Comparison of ENCODE assay signal across 19 cellular contexts in the genomic region with DNA sequence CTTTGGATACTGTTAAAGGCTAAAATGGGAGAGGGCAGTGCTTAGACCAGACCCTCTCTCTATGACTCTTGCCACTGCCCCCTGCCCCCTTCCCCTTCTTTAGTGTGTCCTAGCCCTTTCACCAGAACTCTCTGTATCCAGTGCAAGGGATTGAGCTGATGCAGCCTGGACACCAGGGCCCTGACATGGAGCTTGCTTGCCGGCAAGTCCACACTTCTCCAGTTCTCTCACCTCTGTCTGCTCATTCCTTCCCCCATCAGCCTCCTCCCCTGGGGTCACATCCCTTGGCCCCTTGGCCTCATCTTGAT. TPM values are rescaled to one million over a fixed set of nuclear protein-coding genes. Genes with fewer than 3 reads are reported as not detected.
DNase-seq lines count a peak whose midpoint lies in the region; ATAC-seq and TF ChIP-seq lines count a peak whose summit lies in the region.
"Had no signal": no experiment of that assay in that cellular context is flagged by ENCODE, and none has a peak within 500 bp of the region (broad histone marks: within the 10 kb centered on the region; RNA-seq: fewer than 3 reads in every experiment).

No MANE protein-coding gene starts in this region.

- no peak for ATAC-seq in HG02763 (IDR thresholded peaks at IDR 0.05; ENCODE audit: unreplicated experiment)
- ATAC-seq: HCT116 had no signal

- H3K9me3 ChIP-seq in SK-N-MC (ENCODE audit: low read depth, low read length): no peaks in the 10 kb centered on the region
- H3K9me3 ChIP-seq: BLaER1 had no signal

- H3K9me3 Mint-ChIP-seq in activated naive CD8-positive, alpha-beta T cell (ENCODE audit: low read depth): no peaks in the 10 kb centered on the region
- H3K9me3 Mint-ChIP-seq in activated naive CD8-positive, alpha-beta T cell treated with anti-CD3 and anti-CD28 coated beads for 36 hours: no peaks in the 10 kb centered on the region
- H3K9me3 Mint-ChIP-seq in nephron: no peaks in the 10 kb centered on the region
- H3K9me3 Mint-ChIP-seq in type B pancreatic cell: no peaks in the 10 kb centered on the region

- H3K4me3 Mint-ChIP-seq in activated naive CD8-positive, alpha-beta T cell: peak overlapping the region; percentile 15
- H3K4me3 Mint-ChIP-seq in activated naive CD8-positive, alpha-beta T cell treated with anti-CD3 and anti-CD28 coated beads for 36 hours: no peak overlapping the region
- peak overlapping the region in 2 of 3 experiments; percentile 35 to 48 for H3K4me3 Mint-ChIP-seq in nephron
- peak overlapping the region; percentile 85 for H3K4me3 Mint-ChIP-seq in type B pancreatic cell

- TF ChIP-seq CTCF in nephron (IDR thresholded peaks at IDR 0.05; ENCODE audit: unreplicated experiment in 3 of 3) (no peak), type B pancreatic cell (conservative IDR thresholded peaks at IDR 0.05) (no peak)

- H3K27ac Mint-ChIP-seq in activated naive CD8-positive, alpha-beta T cell: no peak overlapping the region
- no peak overlapping the region for H3K27ac Mint-ChIP-seq in activated naive CD8-positive, alpha-beta T cell treated with anti-CD3 and anti-CD28 coated beads for 36 hours
- H3K27ac Mint-ChIP-seq in nephron (peak overlapping the region in 1 of 3 experiments; percentile 15), type B pancreatic cell (peak overlapping the region; percentile 83)

- H3K4me3 ChIP-seq in SK-N-MC: peak overlapping the region; percentile 45
- H3K4me3 ChIP-seq: BLaER1, PC-9 had no signal

- H3K36me3 Mint-ChIP-seq in activated naive CD8-positive, alpha-beta T cell: no peaks in the 10 kb centered on the region
- no peaks in the 10 kb centered on the region for H3K36me3 Mint-ChIP-seq in activated naive CD8-positive, alpha-beta T cell treated with anti-CD3 and anti-CD28 coated beads for 36 hours
- no peaks in the 10 kb centered on the region for H3K36me3 Mint-ChIP-seq in nephron (ENCODE audit: low read depth)
- H3K36me3 Mint-ChIP-seq in type B pancreatic cell: no peaks in the 10 kb centered on the region

- H3K36me3 ChIP-seq in SK-N-MC (ENCODE audit: insufficient read depth, low read length): no peaks in the 10 kb centered on the region
- H3K36me3 ChIP-seq: BLaER1 had no signal

- peaks cover 24% of the 10 kb centered on the region for H3K4me1 Mint-ChIP-seq in activated naive CD8-positive, alpha-beta T cell (ENCODE audit: low read depth)
- H3K4me1 Mint-ChIP-seq in activated naive CD8-positive, alpha-beta T cell treated with anti-CD3 and anti-CD28 coated beads for 36 hours: peaks cover 15% of the 10 kb centered on the region
- H3K4me1 Mint-ChIP-seq in nephron (peaks cover 46% of the 10 kb centered on the region), type B pancreatic cell (ENCODE audit: unreplicated experiment) (peaks cover 40% of the 10 kb centered on the region)

- H3K27me3 Mint-ChIP-seq in activated naive CD8-positive, alpha-beta T cell: peaks cover 62% of the 10 kb centered on the region
- H3K27me3 Mint-ChIP-seq in activated naive CD8-positive, alpha-beta T cell treated with anti-CD3 and anti-CD28 coated beads for 36 hours: peaks cover 92% of the 10 kb centered on the region
- peaks cover 94% of the 10 kb centered on the region for H3K27me3 Mint-ChIP-seq in nephron (ENCODE audit: low read depth)
- H3K27me3 Mint-ChIP-seq in type B pancreatic cell: peaks cover 83% of the 10 kb centered on the region

- peak overlapping the region; percentile 55; the same call in 1 of the 2 replicates for H3K27ac ChIP-seq in SK-N-MC
- H3K27ac ChIP-seq: 22Rv1, BLaER1, PC-9 had no signal

- no peak for DNase-seq in activated naive CD8-positive, alpha-beta T cell treated with anti-CD3 and anti-CD28 coated beads for 36 hours
- DNase-seq in SK-N-MC (ENCODE audit: low read depth, low spot score) (no peak), type B pancreatic cell (ENCODE audit: extremely low spot score, unreplicated experiment) (no peak), NCI-H187 (lab: John Stamatoyannopoulos, UW) (no peak), NCI-H446 treated with DMSO at 0.1 percent for 48 hours (lab: John Stamatoyannopoulos, UW) (no peak)
- DNase-seq: DMS153, KBM-7, MV-4-11, NCI-H2029, NCI-H510A, NCI-H774, PC-9 had no signal

- H3K9ac ChIP-seq in SK-N-MC (ENCODE audit: insufficient read length): no peak overlapping the region
- H3K9ac ChIP-seq: BLaER1 had no signal

RNA-seq across cellular contexts. Expression of a gene that starts 1.5 kb away (rescaled TPM):
- total RNA-seq in activated naive CD8-positive, alpha-beta T cell treated with anti-CD3 and anti-CD28 coated beads for 36 hours: under 1 TPM in 1 of 2 experiments, not detected in 1; 0.21 TPM
- 24.7 and 123 TPM in 2 replicates for total RNA-seq in type B pancreatic cell (ENCODE audit: low replicate concordance)
- total RNA-seq: SK-MEL-5 had no signal

RNA-seq across cellular contexts. Expression of a gene that starts 22.6 kb away (rescaled TPM):
- 1 to 10 TPM; 6.8 to 7.1 TPM for total RNA-seq in activated naive CD8-positive, alpha-beta T cell treated with anti-CD3 and anti-CD28 coated beads for 36 hours
- 5.5 and 31.8 TPM in 2 replicates for total RNA-seq in type B pancreatic cell (ENCODE audit: low replicate concordance)

RNA-seq across cellular contexts. Expression of a gene that starts 26.5 kb away (rescaled TPM):
- not detected for total RNA-seq in activated naive CD8-positive, alpha-beta T cell treated with anti-CD3 and anti-CD28 coated beads for 36 hours
- total RNA-seq in type B pancreatic cell (ENCODE audit: low replicate concordance): not detected in 2 replicates
- total RNA-seq: PC-9, SK-MEL-5 had no signal

Comparison
In these comparisons a context has a peak if more than half of its experiments do, and no peak if none do; other contexts are left out.
1. RNA of a gene that starts 1.5 kb away (total RNA-seq): 24.7 to 123 TPM in type B pancreatic cell; 0.21 TPM in activated naive CD8-positive, alpha-beta T cell treated with anti-CD3 and anti-CD28 coated beads for 36 hours; every median in the first group is over 10 times any median in the second.